ENCODE assay signal across 21 cellular contexts in genomic region chr3:58639001-58639400, GRCh38. TPM values are rescaled to one million over a fixed set of nuclear protein-coding genes. Genes with fewer than 3 reads are reported as not detected.
DNase-seq lines count a peak whose midpoint lies in the region; ATAC-seq and TF ChIP-seq lines count a peak whose summit lies in the region.
"Had no signal": no experiment of that assay in that cellular context is flagged by ENCODE, and none has a peak within 500 bp of the region (broad histone marks: within the 10 kb centered on the region; RNA-seq: fewer than 3 reads in every experiment).

No MANE protein-coding gene starts in this region.

- H3K27ac ChIP-seq in fibroblast of lung (ENCODE audit: insufficient read depth, low read length) (no peak overlapping the region), smooth muscle cell (ENCODE audit: low read depth) (no peak overlapping the region)

- peak; percentile 57 for DNase-seq in ELR (ENCODE audit: low read depth)
- peak; percentile 31 for DNase-seq in RPMI7951 (ENCODE audit: low read depth)
- peak; percentile 39 to 55 for DNase-seq in fibroblast of lung (ENCODE audit: low read depth in 2 of 2)
- DNase-seq in smooth muscle cell (lab: John Stamatoyannopoulos, UW; ENCODE audit: unreplicated experiment): no peak
- DNase-seq in NCI-H82 treated with DMSO at 0.1 percent for 48 hours (lab: John Stamatoyannopoulos, UW; ENCODE audit: unreplicated experiment): no peak
- DNase-seq in dermis blood vessel endothelial cell: no peak
- DNase-seq: ACHN, Karpas-422, MG63, NCI-H1048, NCI-H1436, NCI-H2029, NCI-H2171 treated with DMSO at 0.1 percent for 48 hours, NCI-H446 treated with DMSO at 0.1 percent for 48 hours, NCI-H69, RPMI8226, SHP77 treated with DMSO at 0.1 percent for 48 hours had no signal

- H3K36me3 ChIP-seq in fibroblast of lung (ENCODE audit: control insufficient read depth, insufficient read depth, low read length): no peaks in the 10 kb centered on the region
- H3K36me3 ChIP-seq in smooth muscle cell (ENCODE audit: low read depth): no peaks in the 10 kb centered on the region
- H3K36me3 ChIP-seq: MG63 had no signal

- no peaks in the 10 kb centered on the region for H3K36me3 Mint-ChIP-seq in activated T-helper 17 cell treated with anti-CD3 and anti-CD28 coated beads, Interleukin-2, amount 50 U/mL, for 72 hours (ENCODE audit: low read depth)
- H3K36me3 Mint-ChIP-seq: CD14-positive monocyte had no signal

- no peaks in the 10 kb centered on the region for H3K27me3 ChIP-seq in fibroblast of lung (ENCODE audit: control insufficient read depth, insufficient read depth, low read length)
- no peaks in the 10 kb centered on the region for H3K27me3 ChIP-seq in smooth muscle cell (ENCODE audit: low read depth)
- H3K27me3 ChIP-seq: MG63 had no signal

- no peaks in the 10 kb centered on the region for H3K9me3 Mint-ChIP-seq in activated T-helper 17 cell treated with anti-CD3 and anti-CD28 coated beads, Interleukin-2, amount 50 U/mL, for 72 hours
- H3K9me3 Mint-ChIP-seq: IgD-negative memory B cell had no signal

- H2AFZ ChIP-seq in fibroblast of lung (ENCODE audit: low read length): no peak overlapping the region
- no peak overlapping the region for H2AFZ ChIP-seq in smooth muscle cell (ENCODE audit: low read depth)

- H3K4me1 ChIP-seq in fibroblast of lung (ENCODE audit: control insufficient read depth, extremely low read depth, insufficient read depth, low read length) (peaks cover 6% of the 10 kb centered on the region), smooth muscle cell (ENCODE audit: low read depth) (no peaks in the 10 kb centered on the region)

- H3K9ac ChIP-seq in fibroblast of lung (ENCODE audit: insufficient read depth, low read length): no peak overlapping the region
- H3K9ac ChIP-seq in smooth muscle cell (ENCODE audit: low read depth): no peak overlapping the region

- H3K4me2 ChIP-seq in fibroblast of lung (ENCODE audit: extremely low read depth, insufficient read depth, low read length): no peak overlapping the region
- peak overlapping the region; percentile 6 for H3K4me2 ChIP-seq in smooth muscle cell

- no peaks in the 10 kb centered on the region for H3F3A ChIP-seq in smooth muscle cell (ENCODE audit: low read depth)

- no peaks in the 10 kb centered on the region for H4K20me1 ChIP-seq in fibroblast of lung (ENCODE audit: control insufficient read depth, extremely low read depth, insufficient read depth, low read length)
- no peaks in the 10 kb centered on the region for H4K20me1 ChIP-seq in smooth muscle cell (ENCODE audit: low read depth)

- no peak for TF ChIP-seq CTCF in fibroblast of lung (conservative IDR thresholded peaks at IDR 0.05 in 1 of 2, IDR thresholded peaks at IDR 0.05 in 1 of 2; ENCODE audit: low read depth in 1 of 2, low read length in 2 of 2)
- no peak for TF ChIP-seq CTCF in smooth muscle cell (IDR thresholded peaks at IDR 0.05; ENCODE audit: borderline replicate concordance, insufficient read depth, poor library complexity, severe bottlenecking)

- no peak overlapping the region for H3K4me3 Mint-ChIP-seq in activated T-helper 17 cell treated with anti-CD3 and anti-CD28 coated beads, Interleukin-2, amount 50 U/mL, for 72 hours
- H3K4me3 Mint-ChIP-seq: CD14-positive monocyte, IgD-negative memory B cell had no signal

- H3K79me2 ChIP-seq in fibroblast of lung (ENCODE audit: control insufficient read depth, insufficient read depth, low read length) (no peaks in the 10 kb centered on the region), smooth muscle cell (ENCODE audit: low read depth) (no peaks in the 10 kb centered on the region)

- no peak overlapping the region for H3K4me3 ChIP-seq in fibroblast of lung (replicated peaks in 1 of 4; ENCODE audit: control extremely low read depth in 1 of 4, insufficient read depth in 1 of 4, low read depth in 3 of 4, low read length in 4 of 4)
- H3K4me3 ChIP-seq in smooth muscle cell: no peak overlapping the region
- H3K4me3 ChIP-seq: MG63 had no signal

- no peak overlapping the region for H3K27ac Mint-ChIP-seq in activated T-helper 17 cell treated with anti-CD3 and anti-CD28 coated beads, Interleukin-2, amount 50 U/mL, for 72 hours
- H3K27ac Mint-ChIP-seq: IgD-negative memory B cell had no signal

- H3K9me3 ChIP-seq in fibroblast of lung (ENCODE audit: control insufficient read depth, insufficient read depth, low read depth, low read length) (no peaks in the 10 kb centered on the region), smooth muscle cell (replicated peaks; ENCODE audit: low read depth) (no peaks in the 10 kb centered on the region)
- H3K9me3 ChIP-seq: MG63 had no signal

- H3K4me1 Mint-ChIP-seq in activated T-helper 17 cell treated with anti-CD3 and anti-CD28 coated beads, Interleukin-2, amount 50 U/mL, for 72 hours: no peaks in the 10 kb centered on the region

- no peak for ATAC-seq in activated T-helper 17 cell treated with anti-CD3 and anti-CD28 coated beads, Interleukin-2, amount 50 U/mL, for 72 hours (replicated peaks)

- 39% methylated on average over 4 of the region's 4 CpGs for WGBS in smooth muscle cell (ENCODE audit: low lambda C conversion rate)

- H3K27me3 Mint-ChIP-seq in activated T-helper 17 cell treated with anti-CD3 and anti-CD28 coated beads, Interleukin-2, amount 50 U/mL, for 72 hours: peaks cover 10% of the 10 kb centered on the region

RNA-seq across cellular contexts. Expression of gene FAM3D, which starts 27.6 kb away (rescaled TPM):
- not detected in 2 replicates for total RNA-seq in RPMI7951 (2014; rRNA removed; shearing (Covaris generic))
- not detected in 2 replicates for total RNA-seq in fibroblast of lung
- not detected in 2 replicates for polyA plus RNA-seq in fibroblast of lung
- not detected in 2 replicates for polyA plus RNA-seq in fibroblast of lung (2012)
- not detected in 2 replicates for polyA minus RNA-seq in fibroblast of lung (ENCODE audit: low replicate concordance)
- 0.18 TPM in 1 of 2 replicates, not detected in the other for total RNA-seq in smooth muscle cell
- 0.33 TPM in 1 of 2 replicates, not detected in the other for polyA plus RNA-seq in smooth muscle cell
- not detected for total RNA-seq in activated T-helper 17 cell treated with anti-CD3 and anti-CD28 coated beads, Interleukin-2, amount 50 U/mL, for 72 hours
- total RNA-seq in dermis blood vessel endothelial cell: 0.51 TPM in 1 of 2 replicates, not detected in the other
- total RNA-seq: OCI-LY7 had no signal
- polyA plus RNA-seq: IgD-negative memory B cell had no signal

Comparison
In these comparisons a context has a peak if more than half of its experiments do, and no peak if none do; other contexts are left out.
1. DNase-seq: peak in ELR (single experiment), RPMI7951 (single experiment) and fibroblast of lung (2 of 2); none in smooth muscle cell (single experiment), NCI-H82 treated with DMSO at 0.1 percent for 48 hours (single experiment) and dermis blood vessel endothelial cell (single experiment).